Comparison of ENCODE assay signal across 8 cellular contexts in the genomic region with DNA sequence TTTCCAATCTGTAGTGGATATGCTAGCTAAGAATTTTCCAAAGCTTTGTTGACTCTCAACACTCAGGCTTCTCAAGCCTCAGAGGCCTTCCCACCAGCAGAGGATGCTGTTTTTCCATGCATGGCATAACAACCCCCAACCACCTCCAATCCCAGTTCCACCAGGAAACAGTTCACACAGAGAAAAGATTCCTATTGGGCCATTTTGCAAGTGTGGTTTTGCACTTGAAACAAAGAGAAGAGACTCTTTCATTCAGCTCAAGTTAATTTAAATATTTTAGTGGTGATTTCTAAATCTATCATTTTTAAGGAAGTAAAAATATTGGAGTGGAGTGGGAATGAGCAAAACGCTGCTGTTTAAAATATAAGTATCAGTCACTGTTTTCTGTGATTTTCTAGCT.
DNase-seq lines count a peak whose midpoint lies in the region; ATAC-seq and TF ChIP-seq lines count a peak whose summit lies in the region.

No MANE protein-coding gene starts in this region.

- in situ Hi-C loops in Panc1 (cut with HindIII; ENCODE audit: low pct_unique_long_range_greater_than_20kb, low sequenced_read_pairs) = no loop called here

- no peaks in the 10 kb centered on the region for H3K9me3 Mint-ChIP-seq in nephron

- no peaks in the 10 kb centered on the region for H3K27me3 Mint-ChIP-seq in nephron (ENCODE audit: low read depth)

- WGBS in esophagus squamous epithelium, 2 donors = 30 to 36% methylated on average over 1 of the region's 1 CpG

- intact Hi-C loops in Panc1 (cut with micrococcal nuclease; ENCODE audit: unreplicated experiment) (loop anchor here (2.0 to 5.0 kb wide), 2 partner anchors 108 to 148 kb away; no protein-coding TSS in a partner anchor), esophagus squamous epithelium (cut with DNase I) (no loop called here)

- no peak for TF ChIP-seq POLR2A in esophagus squamous epithelium (IDR thresholded peaks at IDR 0.05)

- H3K36me3 ChIP-seq in BE2C (no peaks in the 10 kb centered on the region), Panc1 (ENCODE audit: control insufficient read depth, insufficient read depth, low read length) (no peaks in the 10 kb centered on the region), esophagus squamous epithelium (no peaks in the 10 kb centered on the region)

- DNase-seq in BE2C (peak; percentile 69), Panc1 (ENCODE audit: low read depth, low spot score) (peak; percentile 32), esophagus squamous epithelium (lab: John Stamatoyannopoulos, UW) (no peak), Kasumi-1 (lab: John Stamatoyannopoulos, UW) (no peak), UCSD-AML1 (lab: John Stamatoyannopoulos, UW; ENCODE audit: unreplicated experiment) (no peak)

- peak overlapping the region; percentile 43 to 69 (median 61) for H3K27ac Mint-ChIP-seq in nephron

- H3K4me3 ChIP-seq in BE2C (ENCODE audit: low read depth, low read length) (no peak overlapping the region), Panc1 (ENCODE audit: low read depth in 2 of 2, low read length in 2 of 2) (no peak overlapping the region), esophagus squamous epithelium (no peak overlapping the region)

- CTCF ChIA-PET in Panc1 (lab: Charles Lee) = interaction anchor here (0.6 to 1.5 kb wide), 4 partner anchors 9 to 277 kb away, joined by 3 to 11 read pairs (median 3); no protein-coding TSS in a partner anchor

- POLR2A ChIA-PET in Panc1 (lab: Charles Lee) = no interaction called here

- H3K4me1 ChIP-seq in BE2C (no peaks in the 10 kb centered on the region), Panc1 (ENCODE audit: control insufficient read depth, insufficient read depth, low read length) (no peaks in the 10 kb centered on the region), esophagus squamous epithelium (no peaks in the 10 kb centered on the region)

- peak; percentile 100 for TF ChIP-seq RAD21 in Ishikawa (IDR thresholded peaks at IDR 0.05; ENCODE audit: low read depth)

- TF ChIP-seq EP300 in Ishikawa (IDR thresholded peaks at IDR 0.05; ENCODE audit: borderline replicate concordance) = no peak

- ATAC-seq in Panc1 (peak; percentile 89; the same call in 1 of the 2 replicates), GM19328 (IDR thresholded peaks at IDR 0.05; ENCODE audit: unreplicated experiment) (no peak)

- BruUV-seq in Panc1 (replicated peaks; lab: Mats Ljungman, UMichigan) = no TSS peak

- no peaks in the 10 kb centered on the region for H3K9me3 ChIP-seq in BE2C
- no peaks in the 10 kb centered on the region for H3K9me3 ChIP-seq in Panc1 (ENCODE audit: control insufficient read depth, insufficient read depth, low read depth, low read length)
- H3K9me3 ChIP-seq in esophagus squamous epithelium = no peaks in the 10 kb centered on the region

- H3K27ac ChIP-seq in Panc1 (ENCODE audit: low read length) = no peak overlapping the region
- H3K27ac ChIP-seq in esophagus squamous epithelium = no peak overlapping the region

- H3K27me3 ChIP-seq in BE2C (0 out of 2 replicates have a peak, but pooled peaks cover 4% of the 10 kb centered on the region), Panc1 (ENCODE audit: control insufficient read depth, insufficient read depth, low read length) (no peaks in the 10 kb centered on the region; the same call in 1 of the 2 replicates), esophagus squamous epithelium (no peaks in the 10 kb centered on the region)

- peak; percentile 100 for TF ChIP-seq CTCF in BE2C (IDR thresholded peaks at IDR 0.05; ENCODE audit: low read depth, low read length)
- TF ChIP-seq CTCF in Panc1 (IDR thresholded peaks at IDR 0.05) = peak; percentile 93
- peak in 5 of 6 experiments; percentile 36 to 73 (median 62) for TF ChIP-seq CTCF in esophagus squamous epithelium (IDR thresholded peaks at IDR 0.05)
- peak; percentile 87 to 98 (median 90) for TF ChIP-seq CTCF in nephron (IDR thresholded peaks at IDR 0.05; ENCODE audit: unreplicated experiment in 3 of 3)

- H3K4me3 Mint-ChIP-seq in nephron = no peak overlapping the region

- H3K4me1 Mint-ChIP-seq in nephron = peaks cover 27% of the 10 kb centered on the region

- H3K36me3 Mint-ChIP-seq in nephron (ENCODE audit: low read depth) = no peaks in the 10 kb centered on the region

TF ChIP-seq in Ishikawa, 13 proteins besides CTCF, POLR2A, EP300 and RAD21:
- TF ChIP-seq EGR1 (IDR thresholded peaks at IDR 0.05) (no peak), NFIC (IDR thresholded peaks at IDR 0.05) (no peak), FOXM1 (IDR thresholded peaks at IDR 0.05; ENCODE audit: borderline replicate concordance, low read depth) (0 out of 2 replicates have a peak, but pooled peaks have one; percentile 45)
TF ChIP-seq in Ishikawa: peak in this region for 1.

Comparison
In these comparisons a context has a peak if more than half of its experiments do, and no peak if none do; other contexts are left out.
1. DNase-seq: peak in BE2C (single experiment) and Panc1 (single experiment); none in esophagus squamous epithelium (single experiment), Kasumi-1 (0 of 2) and UCSD-AML1 (single experiment).
2. Peak in every context shown above with its lines, with median percentiles within 50 percentile points of each other: CTCF ChIP-seq.